Comparison of ENCODE assay signal across 9 cellular contexts in the genomic region with DNA sequence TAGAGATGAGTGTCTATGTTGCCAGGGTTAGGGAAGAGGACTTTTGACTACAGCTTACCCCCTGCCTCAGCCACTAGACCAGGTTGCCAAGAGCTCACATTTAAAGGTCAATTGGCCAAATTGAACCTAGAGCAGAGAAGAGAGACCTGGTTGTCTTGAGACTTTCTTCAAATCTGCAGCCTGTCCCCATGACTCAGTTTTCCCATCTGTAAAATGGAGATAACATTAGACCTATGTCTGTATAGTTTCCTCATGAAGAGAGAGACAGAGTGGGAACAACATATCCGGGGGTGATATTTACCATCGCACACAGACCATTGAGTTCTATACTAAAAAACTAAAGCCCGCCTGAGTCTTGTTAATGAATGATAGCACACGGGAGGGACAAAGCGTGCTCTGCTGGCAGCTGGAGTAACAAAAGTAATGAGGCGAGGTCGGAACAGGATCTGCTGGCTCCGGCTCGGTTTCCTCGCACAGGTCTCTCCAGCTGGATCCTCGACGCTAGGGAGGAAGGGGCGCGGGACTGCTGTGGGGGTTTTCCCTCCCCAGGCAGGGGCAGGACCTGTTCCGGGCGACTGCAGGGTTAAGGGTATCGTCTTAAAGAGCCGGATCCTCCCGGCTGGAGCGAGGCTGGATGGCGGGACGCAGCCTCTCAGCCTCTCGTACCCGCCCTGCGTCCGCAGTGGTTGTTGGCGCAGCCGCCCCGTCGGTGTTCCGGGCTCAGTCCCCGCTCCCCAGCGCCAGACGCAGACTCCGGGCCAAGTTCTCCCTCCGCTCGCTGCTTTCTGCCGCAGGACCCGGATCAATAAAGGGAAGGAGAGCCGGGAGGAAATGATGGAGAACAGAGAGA. TPM values are rescaled to one million over a fixed set of nuclear protein-coding genes. Genes with fewer than 3 reads are reported as not detected.
DNase-seq lines count a peak whose midpoint lies in the region; TF ChIP-seq lines count a peak whose summit lies in the region.
"Had no signal": no experiment of that assay in that cellular context is flagged by ENCODE, and none has a peak within 500 bp of the region (broad histone marks: within the 10 kb centered on the region; RNA-seq: fewer than 3 reads in every experiment).

No MANE protein-coding gene starts in this region.

- H3K4me1 ChIP-seq in breast epithelium (peaks cover 0 to 9% of the 10 kb centered on the region in 2 donors), liver (ENCODE audit: control insufficient read depth in 4 of 4, insufficient read depth in 4 of 4, low read length in 3 of 4) (peaks cover 0 to 29% (median 22%) of the 10 kb centered on the region in 4 donors)

- no peaks in the 10 kb centered on the region for H3K36me3 ChIP-seq in breast epithelium
- no peaks in the 10 kb centered on the region for H3K36me3 ChIP-seq in liver (ENCODE audit: control insufficient read depth in 4 of 4, insufficient read depth in 3 of 4, low read depth in 1 of 4, low read length in 3 of 4)

- no peaks in the 10 kb centered on the region for H3K9me3 ChIP-seq in breast epithelium
- no peaks in the 10 kb centered on the region for H3K9me3 ChIP-seq in liver (ENCODE audit: control insufficient read depth in 4 of 4, low read length in 3 of 4)

- H3K27me3 Mint-ChIP-seq in type B pancreatic cell: peaks cover 52% of the 10 kb centered on the region

- intact Hi-C loops in breast epithelium (cut with DNase I; ENCODE audit: low total_unique reads): no loop called here

- H3K4me3 ChIP-seq in breast epithelium (peak overlapping the region; percentile 32 to 65 (median 47)), liver (ENCODE audit: low read depth in 1 of 3, low read length in 3 of 3) (peak overlapping the region; percentile 60 to 97 (median 94))

- peak overlapping the region; percentile 93 for H3K4me3 Mint-ChIP-seq in type B pancreatic cell

- H3K9me3 Mint-ChIP-seq in type B pancreatic cell: no peaks in the 10 kb centered on the region

- H3K27ac Mint-ChIP-seq in type B pancreatic cell: peak overlapping the region; percentile 86

- peak; percentile 18 to 32 for TF ChIP-seq RAD21 in liver (IDR thresholded peaks at IDR 0.05)

- peak; percentile 56 for DNase-seq in COR-L47 (lab: John Stamatoyannopoulos, UW)
- DNase-seq in NCI-H1694 (lab: John Stamatoyannopoulos, UW): peak; percentile 17
- DNase-seq in breast epithelium (ENCODE audit: low spot score in 2 of 2): no peak
- peak; percentile 74 for DNase-seq in type B pancreatic cell (ENCODE audit: extremely low spot score, unreplicated experiment)
- DNase-seq in T-helper 9 cell: no peak
- DNase-seq in SIG-M5 treated with dmso at 0.1 percent for 504 hours (lab: John Stamatoyannopoulos, UW; ENCODE audit: unreplicated experiment): no peak
- no peak for DNase-seq in anterior cingulate cortex (lab: John Stamatoyannopoulos, UW)

- no peak for TF ChIP-seq CTCF in breast epithelium (IDR thresholded peaks at IDR 0.05)
- no peak for TF ChIP-seq CTCF in liver (IDR thresholded peaks at IDR 0.05; ENCODE audit: low read depth, low read length, missing input control)
- no peak for TF ChIP-seq CTCF in type B pancreatic cell (conservative IDR thresholded peaks at IDR 0.05)

- H3K27ac ChIP-seq in breast epithelium (no peak overlapping the region), liver (ENCODE audit: low read depth in 1 of 2, low read length in 2 of 2) (peak overlapping the region; percentile 2 to 73)
- H3K27ac ChIP-seq: HL-60 had no signal

- H3K4me1 Mint-ChIP-seq in type B pancreatic cell (ENCODE audit: unreplicated experiment): peaks cover 46% of the 10 kb centered on the region

- H3K27me3 ChIP-seq in breast epithelium: peaks cover 0 to 21% of the 10 kb centered on the region in 2 donors
- no peaks in the 10 kb centered on the region for H3K27me3 ChIP-seq in liver (ENCODE audit: control insufficient read depth in 4 of 4, insufficient read depth in 4 of 4, low read length in 3 of 4)

- H3K9ac ChIP-seq in liver (ENCODE audit: low read depth in 1 of 2, low read length in 2 of 2): peak overlapping the region in 1 of 2 donors; percentile 54

- no peaks in the 10 kb centered on the region for H3K36me3 Mint-ChIP-seq in type B pancreatic cell

- TF ChIP-seq POLR2A in breast epithelium (IDR thresholded peaks at IDR 0.05): no peak

- WGBS in liver: 2% methylated on average over 40 of the region's 40 CpGs

TF ChIP-seq in liver, 16 proteins besides CTCF, POLR2A, EP300 and RAD21:
- TF ChIP-seq RXRA (IDR thresholded peaks at IDR 0.05) (peak in 1 of 2 donors; percentile 37), HNF4G (IDR thresholded peaks at IDR 0.05) (peak; percentile 15), HNF4A (conservative IDR thresholded peaks at IDR 0.05) (peak; percentile 15 to 20), TAF1 (conservative IDR thresholded peaks at IDR 0.05) (peak; percentile 62), GABPA (IDR thresholded peaks at IDR 0.05 in 1 of 2, conservative IDR thresholded peaks at IDR 0.05 in 1 of 2) (no peak), JUND (IDR thresholded peaks at IDR 0.05) (no peak), SP1 (IDR thresholded peaks at IDR 0.05) (peak; percentile 14)
- TF ChIP-seq, protein P1, sequence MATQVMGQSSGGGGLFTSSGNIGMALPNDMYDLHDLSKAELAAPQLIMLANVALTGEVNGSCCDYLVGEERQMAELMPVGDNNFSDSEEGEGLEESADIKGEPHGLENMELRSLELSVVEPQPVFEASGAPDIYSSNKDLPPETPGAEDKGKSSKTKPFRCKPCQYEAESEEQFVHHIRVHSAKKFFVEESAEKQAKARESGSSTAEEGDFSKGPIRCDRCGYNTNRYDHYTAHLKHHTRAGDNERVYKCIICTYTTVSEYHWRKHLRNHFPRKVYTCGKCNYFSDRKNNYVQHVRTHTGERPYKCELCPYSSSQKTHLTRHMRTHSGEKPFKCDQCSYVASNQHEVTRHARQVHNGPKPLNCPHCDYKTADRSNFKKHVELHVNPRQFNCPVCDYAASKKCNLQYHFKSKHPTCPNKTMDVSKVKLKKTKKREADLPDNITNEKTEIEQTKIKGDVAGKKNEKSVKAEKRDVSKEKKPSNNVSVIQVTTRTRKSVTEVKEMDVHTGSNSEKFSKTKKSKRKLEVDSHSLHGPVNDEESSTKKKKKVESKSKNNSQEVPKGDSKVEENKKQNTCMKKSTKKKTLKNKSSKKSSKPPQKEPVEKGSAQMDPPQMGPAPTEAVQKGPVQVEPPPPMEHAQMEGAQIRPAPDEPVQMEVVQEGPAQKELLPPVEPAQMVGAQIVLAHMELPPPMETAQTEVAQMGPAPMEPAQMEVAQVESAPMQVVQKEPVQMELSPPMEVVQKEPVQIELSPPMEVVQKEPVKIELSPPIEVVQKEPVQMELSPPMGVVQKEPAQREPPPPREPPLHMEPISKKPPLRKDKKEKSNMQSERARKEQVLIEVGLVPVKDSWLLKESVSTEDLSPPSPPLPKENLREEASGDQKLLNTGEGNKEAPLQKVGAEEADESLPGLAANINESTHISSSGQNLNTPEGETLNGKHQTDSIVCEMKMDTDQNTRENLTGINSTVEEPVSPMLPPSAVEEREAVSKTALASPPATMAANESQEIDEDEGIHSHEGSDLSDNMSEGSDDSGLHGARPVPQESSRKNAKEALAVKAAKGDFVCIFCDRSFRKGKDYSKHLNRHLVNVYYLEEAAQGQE (IDR thresholded peaks at IDR 0.05): peak; percentile 75
- TF ChIP-seq, protein P2, sequence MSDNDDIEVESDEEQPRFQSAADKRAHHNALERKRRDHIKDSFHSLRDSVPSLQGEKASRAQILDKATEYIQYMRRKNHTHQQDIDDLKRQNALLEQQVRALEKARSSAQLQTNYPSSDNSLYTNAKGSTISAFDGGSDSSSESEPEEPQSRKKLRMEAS (IDR thresholded peaks at IDR 0.05): peak; percentile 62
- TF ChIP-seq, protein P3, sequence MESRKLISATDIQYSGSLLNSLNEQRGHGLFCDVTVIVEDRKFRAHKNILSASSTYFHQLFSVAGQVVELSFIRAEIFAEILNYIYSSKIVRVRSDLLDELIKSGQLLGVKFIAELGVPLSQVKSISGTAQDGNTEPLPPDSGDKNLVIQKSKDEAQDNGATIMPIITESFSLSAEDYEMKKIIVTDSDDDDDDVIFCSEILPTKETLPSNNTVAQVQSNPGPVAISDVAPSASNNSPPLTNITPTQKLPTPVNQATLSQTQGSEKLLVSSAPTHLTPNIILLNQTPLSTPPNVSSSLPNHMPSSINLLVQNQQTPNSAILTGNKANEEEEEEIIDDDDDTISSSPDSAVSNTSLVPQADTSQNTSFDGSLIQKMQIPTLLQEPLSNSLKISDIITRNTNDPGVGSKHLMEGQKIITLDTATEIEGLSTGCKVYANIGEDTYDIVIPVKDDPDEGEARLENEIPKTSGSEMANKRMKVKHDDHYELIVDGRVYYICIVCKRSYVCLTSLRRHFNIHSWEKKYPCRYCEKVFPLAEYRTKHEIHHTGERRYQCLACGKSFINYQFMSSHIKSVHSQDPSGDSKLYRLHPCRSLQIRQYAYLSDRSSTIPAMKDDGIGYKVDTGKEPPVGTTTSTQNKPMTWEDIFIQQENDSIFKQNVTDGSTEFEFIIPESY (IDR thresholded peaks at IDR 0.05): no peak

RNA-seq across cellular contexts. Expression of a gene that starts 1.4 kb away (rescaled TPM):
- total RNA-seq in breast epithelium (1 to 10 TPM in 1 of 3 donors, under 1 TPM in 2; 0.16 to 1.6 (median 0.44) TPM), liver (100 to 1,000 TPM in 1 of 2 donors, 1 to 10 TPM in 1; 2.8 to 150 TPM), type B pancreatic cell (ENCODE audit: low replicate concordance) (16.9 and 22.7 TPM in 2 replicates)
- polyA plus RNA-seq in liver: 10 to 100 TPM; 30.6 to 48.9 TPM

Comparison
In these comparisons a context has a peak if more than half of its experiments do, and no peak if none do; other contexts are left out.
1. DNase-seq: peak in COR-L47 (single experiment), NCI-H1694 (single experiment) and type B pancreatic cell (single experiment); none in breast epithelium (0 of 2), T-helper 9 cell (single experiment), SIG-M5 treated with dmso at 0.1 percent for 504 hours (single experiment) and anterior cingulate cortex (0 of 58).
2. H3K27ac ChIP-seq: peak in liver (2 of 2); none in breast epithelium (0 of 2).